ENCODE assay signal across 12 cellular contexts in the genomic region with DNA sequence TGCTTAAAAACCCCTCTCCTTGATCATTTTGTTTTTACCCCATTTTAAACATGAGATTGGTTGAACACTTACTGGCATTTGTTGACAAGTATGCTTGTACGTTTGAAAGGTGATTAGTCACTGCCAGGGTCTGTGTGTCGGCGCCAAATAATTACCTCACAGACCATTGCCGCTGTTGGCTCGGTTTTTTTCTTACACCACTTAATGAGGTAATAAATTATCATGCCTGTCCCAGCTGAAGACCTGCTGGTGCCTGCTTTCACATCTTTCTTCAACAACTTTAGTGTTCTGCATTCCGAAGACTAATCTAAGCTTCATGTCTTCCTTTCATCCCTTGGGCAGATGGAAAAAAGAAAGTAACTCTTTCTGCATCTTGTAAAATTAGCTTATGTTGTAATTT.
DNase-seq lines count a peak whose midpoint lies in the region; ATAC-seq lines count a peak whose summit lies in the region.
"Had no signal": no experiment of that assay in that cellular context is flagged by ENCODE, and none has a peak within 500 bp of the region (broad histone marks: within the 10 kb centered on the region; RNA-seq: fewer than 3 reads in every experiment).

No MANE protein-coding gene starts in this region.

- ATAC-seq in GM21723 (IDR thresholded peaks at IDR 0.05; ENCODE audit: unreplicated experiment) (no peak), HG03025 (IDR thresholded peaks at IDR 0.05; ENCODE audit: low FRiP score, unreplicated experiment) (no peak)
- ATAC-seq: stimulated activated naive CD8-positive, alpha-beta T cell treated with anti-CD3 and anti-CD28 coated beads, Interleukin-15, amount 100 ng/mL, for 72 hours had no signal

- DNase-seq in GM04503 (ENCODE audit: low read depth), result peak; percentile 60
- DNase-seq in NCI-H2171 (lab: John Stamatoyannopoulos, UW), result peak; percentile 4
- DNase-seq in epithelial cell of prostate (ENCODE audit: low read depth, low spot score), result peak; percentile 6
- peak; percentile 65 for DNase-seq in renal cortical epithelial cell (ENCODE audit: low read depth)
- no peak for DNase-seq in posterior vena cava (ENCODE audit: low spot score)
- DNase-seq: DMS153; NCI-H345; RPMI8226; stimulated activated CD4-positive, alpha-beta T cell treated with anti-CD3 and anti-CD28 coated beads, Interleukin-2, amount 100 ng/mL, for 48 hours; stimulated activated naive CD8-positive, alpha-beta T cell treated with anti-CD3 and anti-CD28 coated beads, Interleukin-15, amount 100 ng/mL, for 72 hours had no signal

- intact Hi-C loops in posterior vena cava (cut with DNase I), result no loop called here

- no peak overlapping the region for H3K27ac ChIP-seq in epithelial cell of prostate
